Comparison of ENCODE assay signal across 8 cellular contexts in genomic region chr6:36094786-36095496, GRCh38. TPM values are rescaled to one million over a fixed set of nuclear protein-coding genes. Genes with fewer than 3 reads are reported as not detected.
DNase-seq lines count a peak whose midpoint lies in the region; ATAC-seq, FAIRE-seq and TF ChIP-seq lines count a peak whose summit lies in the region.

No MANE protein-coding gene starts in this region.

- H4K20me1 ChIP-seq in H1 (replicated peaks in 1 of 2; ENCODE audit: control insufficient read depth in 1 of 2, insufficient read depth in 2 of 2, low read length in 2 of 2): no peaks in the 10 kb centered on the region

- no peak overlapping the region for H3K4me3 ChIP-seq in H1 (ENCODE audit: extremely low read depth in 1 of 4, insufficient read depth in 2 of 4, low read depth in 3 of 4, low read length in 4 of 4)

- H3K14ac ChIP-seq in H1 (ENCODE audit: insufficient read length): no peak overlapping the region

- no peak overlapping the region for H3K18ac ChIP-seq in H1 (ENCODE audit: extremely low read depth, low read length)

- H4K91ac ChIP-seq in H1 (replicated peaks; ENCODE audit: insufficient read length, low read length): no peak overlapping the region

- no peak overlapping the region for H2BK15ac ChIP-seq in H1 (ENCODE audit: low read length)

- H2BK120ac ChIP-seq in H1 (replicated peaks; ENCODE audit: low read depth, low read length): no peak overlapping the region

- no peak for TF ChIP-seq EP300 in H1 (IDR thresholded peaks at IDR 0.05; ENCODE audit: borderline replicate concordance in 1 of 2, low read depth in 2 of 2, low read length in 2 of 2)

- H3K9me3 ChIP-seq in H1 (ENCODE audit: insufficient read depth in 2 of 2, low read depth in 1 of 2, low read length in 1 of 2): no peaks in the 10 kb centered on the region

- POLR2A ChIA-PET in H1 (lab: Charles Lee; ENCODE audit: partially characterized antibody): interaction anchor here (1.1 to 2.2 kb wide), 3 partner anchors 10 to 102 kb away, joined by 3 to 13 read pairs (median 3); partner anchors contain the start of gene MAPK14

- CTCF ChIA-PET in H1 (lab: Charles Lee; ENCODE audit: partially characterized antibody): interaction anchor here (0.6 to 4.2 kb wide), 58 partner anchors 9 to 1485 kb away, joined by 3 to 57 read pairs (median 4); partner anchors contain the start of gene MAPK14

- H2BK12ac ChIP-seq in H1 (ENCODE audit: low read depth, low read length): no peak overlapping the region

- no peak overlapping the region for H3K9ac ChIP-seq in H1 (replicated peaks in 1 of 4; ENCODE audit: extremely low read depth in 1 of 4, low read depth in 3 of 4, low read length in 3 of 4)

- no peaks in the 10 kb centered on the region; the same call in 1 of the 2 replicates for H3K79me1 ChIP-seq in H1 (ENCODE audit: low read depth, low read length)

- H3K27ac ChIP-seq in H1 (ENCODE audit: low read depth, low read length): no peak overlapping the region

- no peak for TF ChIP-seq POLR2A in H1 (IDR thresholded peaks at IDR 0.05; ENCODE audit: control extremely low read depth in 1 of 2, low read depth in 2 of 2, low read length in 2 of 2)

- H2AK5ac ChIP-seq in H1 (ENCODE audit: low read depth, low read length): no peak overlapping the region

- no peak overlapping the region for H3K4ac ChIP-seq in H1 (replicated peaks; ENCODE audit: insufficient read length, low read depth, low read length)

- H3K4me2 ChIP-seq in H1 (ENCODE audit: insufficient read depth in 1 of 2, low read depth in 2 of 2, low read length in 2 of 2): no peak overlapping the region

- ATAC-seq in HG03520 (IDR thresholded peaks at IDR 0.05; ENCODE audit: unreplicated experiment) (peak; percentile 61), GM18873 (IDR thresholded peaks at IDR 0.05; ENCODE audit: low FRiP score, unreplicated experiment) (no peak)

- H3K4me1 ChIP-seq in H1 (replicated peaks in 1 of 4; ENCODE audit: control insufficient read depth in 3 of 4, insufficient read depth in 4 of 4, low read length in 3 of 4): peaks cover 0 to 4% (median 0%) of the 10 kb centered on the region in 4 experiments; a peak in 1 of 7 replicates

- peak; percentile 95 to 96 for TF ChIP-seq RAD21 in H1 (IDR thresholded peaks at IDR 0.05 in 1 of 2, conservative IDR thresholded peaks at IDR 0.05 in 1 of 2; ENCODE audit: low read depth in 2 of 2, low read length in 2 of 2)

- H3K79me2 ChIP-seq in H1 (ENCODE audit: control insufficient read depth in 1 of 2, insufficient read depth in 2 of 2, low read length in 2 of 2): no peaks in the 10 kb centered on the region

- no peak overlapping the region for H3K56ac ChIP-seq in H1 (replicated peaks; ENCODE audit: insufficient read length, low read depth, low read length)

- peak; percentile 87 to 95 (median 94) for TF ChIP-seq CTCF in H1 (IDR thresholded peaks at IDR 0.05; ENCODE audit: control extremely low read depth in 1 of 3, insufficient read depth in 1 of 3, low read depth in 1 of 3, low read length in 3 of 3)

- H4K8ac ChIP-seq in H1 (ENCODE audit: extremely low read depth, insufficient read depth, low read length): no peak overlapping the region

- peaks cover 0 to 4% (median 1%) of the 10 kb centered on the region in 4 experiments; a peak in 3 of 8 replicates for H3K36me3 ChIP-seq in H1 (ENCODE audit: control insufficient read depth in 2 of 4, insufficient read depth in 4 of 4, low read length in 3 of 4)

- 2% methylated on average over 8 of the region's 8 CpGs; no CpG with 5 or more reads in 1 of the 2 experiments for WGBS in H1 (ENCODE audit: extremely low coverage in 1 of 2, insufficient coverage in 1 of 2, insufficient read length in 1 of 2, insufficient replicate concordance in 2 of 2, low coverage in 1 of 2, low lambda C conversion rate in 2 of 2, missing lambda C conversion rate in 1 of 2), 2 experiments

- H3K27me3 ChIP-seq in H1 (replicated peaks in 1 of 4; ENCODE audit: control insufficient read depth in 3 of 4, extremely low read depth in 1 of 4, insufficient read depth in 3 of 4, low read length in 3 of 4): no peaks in the 10 kb centered on the region

- H3K23me2 ChIP-seq in H1 (ENCODE audit: low read depth, low read length): no peaks in the 10 kb centered on the region

- DNase-seq in NK-92 (lab: John Stamatoyannopoulos, UW; ENCODE audit: unreplicated experiment) (peak; percentile 25), H1 (ENCODE audit: low read depth in 1 of 2, low spot score in 2 of 2) (peak; percentile 50 to 86), mesenteric fat pad (ENCODE audit: low spot score) (peak; percentile 94)
- DNase-seq in activated CD8-positive, alpha-beta memory T cell treated with anti-CD3 and anti-CD28 coated beads for 48 hours (ENCODE audit: low read depth in 2 of 3, low spot score in 2 of 3): peak; percentile 37 to 77 (median 58)
- peak; percentile 61 for DNase-seq in stimulated activated CD8-positive, alpha-beta memory T cell treated with anti-CD3 and anti-CD28 coated beads, Interleukin-12 subunit alpha, Interleukin-12 subunit beta, amount 100 ng/mL, for 4 hours (ENCODE audit: low read depth)

- FAIRE-seq in G401.6 (lab: Jason Lieb, UNC): peak; percentile 76
- peak; percentile 62 for FAIRE-seq in H1 (lab: Jason Lieb, UNC)

- no peak overlapping the region for H4K5ac ChIP-seq in H1 (ENCODE audit: insufficient read length, low read depth, low read length)

- H3K23ac ChIP-seq in H1 (ENCODE audit: insufficient read length): no peak overlapping the region

- no peak overlapping the region for H2BK20ac ChIP-seq in H1 (ENCODE audit: low read length)

- no peak overlapping the region for H2BK5ac ChIP-seq in H1 (ENCODE audit: low read depth, low read length)

- no peak overlapping the region for H2AFZ ChIP-seq in H1 (ENCODE audit: low read length)

TF ChIP-seq in H1, 55 proteins besides CTCF, POLR2A, EP300 and RAD21:
- TF ChIP-seq CREB1 (IDR thresholded peaks at IDR 0.05) (no peak), SAP30 (IDR thresholded peaks at IDR 0.05; ENCODE audit: insufficient read depth, insufficient replicate concordance, low read length) (no peak), EGR1 (IDR thresholded peaks at IDR 0.05; ENCODE audit: borderline replicate concordance, low read depth, low read length) (no peak), MAX (IDR thresholded peaks at IDR 0.05) (peak; percentile 60)
TF ChIP-seq in H1: peak in this region for 1.

RNA-seq across cellular contexts. Expression of gene MAPK13, which starts 35.4 kb away (rescaled TPM):
- 14.1 and 15.2 TPM in 2 replicates for total RNA-seq in H1 (2021; fragmentation: NEBNext Ultra II Directional; extraction: Animal tissue kit (Norgen Biotek cat#: 25700))
- polyA plus RNA-seq in H1 (2011; rRNA removed): 10.1 and 13.5 TPM in 2 replicates
- polyA plus RNA-seq in H1 (2011; cell fraction: cytosol; rRNA removed): 13.6 TPM
- polyA plus RNA-seq in H1 (2011; cell fraction: nucleus; rRNA removed): 21.5 TPM
- 11.2 to 15.9 TPM (median 15.7 TPM) in 4 replicates for polyA plus RNA-seq in H1 (2012, experiment 1 of 2)
- polyA plus RNA-seq in H1 (2012, experiment 2 of 2): 13.8 TPM
- polyA plus RNA-seq in H1 (2013, experiment 1 of 2): 8.6 TPM
- polyA plus RNA-seq in H1 (2013, experiment 2 of 2): 8.3 TPM
- 13.3 and 17.5 TPM in 2 replicates for polyA minus RNA-seq in H1 (2011; rRNA and poly(A)+ RNA removed)
- 6.2 TPM for polyA minus RNA-seq in H1 (2011; cell fraction: cytosol; rRNA and poly(A)+ RNA removed)
- polyA minus RNA-seq in H1 (2011; cell fraction: nucleus; rRNA and poly(A)+ RNA removed): 12.4 TPM
- 12.2 TPM for total RNA-seq in mesenteric fat pad

Comparison
In these comparisons a context has a peak if more than half of its experiments do, and no peak if none do; other contexts are left out.
1. DNase-seq: peak in every context shown above with its lines; median percentile 94 in mesenteric fat pad; 68 in H1; 61 in stimulated activated CD8-positive, alpha-beta memory T cell treated with anti-CD3 and anti-CD28 coated beads, Interleukin-12 subunit alpha, Interleukin-12 subunit beta, amount 100 ng/mL, for 4 hours; 58 in activated CD8-positive, alpha-beta memory T cell treated with anti-CD3 and anti-CD28 coated beads for 48 hours; 25 in NK-92.